In the genomic region with DNA sequence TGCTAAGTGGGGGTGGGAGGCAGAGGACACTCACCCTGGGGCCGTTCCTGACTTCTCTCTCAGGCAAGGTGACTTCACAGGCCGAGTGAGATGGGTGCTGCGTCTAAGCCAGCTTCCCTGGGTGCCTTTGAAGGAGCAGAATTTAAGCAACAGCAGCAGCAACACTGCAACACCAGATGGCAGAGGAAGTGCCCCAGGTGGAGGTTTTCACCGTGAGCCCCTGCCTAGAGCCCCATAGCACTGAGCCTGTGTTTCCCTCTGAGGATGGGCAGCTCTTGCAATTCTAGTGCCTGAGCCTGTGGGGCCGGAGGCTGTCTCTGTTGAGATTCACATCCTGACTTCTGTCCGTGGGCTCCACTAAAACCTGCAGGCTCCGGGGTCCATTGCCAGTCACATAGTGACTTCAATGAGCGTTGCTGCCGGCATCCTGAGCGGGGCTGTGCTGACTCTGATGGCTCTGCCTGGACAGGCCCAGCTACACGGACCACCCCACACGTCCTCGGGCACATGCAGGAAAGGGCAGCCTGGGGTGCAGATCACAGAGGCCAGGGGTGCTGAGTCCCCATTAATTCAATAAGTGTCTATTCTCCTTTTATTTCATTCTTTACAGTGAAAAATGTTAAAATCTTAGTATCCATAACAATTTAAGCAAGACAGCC, we compare ENCODE assay signal across 17 cellular contexts.
DNase-seq lines count a peak whose midpoint lies in the region; ATAC-seq and TF ChIP-seq lines count a peak whose summit lies in the region.
"Had no signal": no experiment of that assay in that cellular context is flagged by ENCODE, and none has a peak within 500 bp of the region (broad histone marks: within the 10 kb centered on the region; RNA-seq: fewer than 3 reads in every experiment).

No MANE protein-coding gene starts in this region.

- H3K4me3 Mint-ChIP-seq in naive thymus-derived CD8-positive, alpha-beta T cell = peak overlapping the region in 1 of 10 donors; percentile 9
- H3K4me3 Mint-ChIP-seq: GM23338 had no signal

- TF ChIP-seq POLR2A in breast epithelium (IDR thresholded peaks at IDR 0.05) = no peak

- peaks cover 15 to 32% (median 29%) of the 10 kb centered on the region in 4 donors for H3K4me1 Mint-ChIP-seq in naive thymus-derived CD8-positive, alpha-beta T cell
- H3K4me1 Mint-ChIP-seq: GM23338 had no signal

- H3K27ac ChIP-seq in WERI-Rb-1 = no peak overlapping the region
- peak overlapping the region; percentile 4 for H3K27ac ChIP-seq in upper lobe of right lung
- no peak overlapping the region for H3K27ac ChIP-seq in breast epithelium
- H3K27ac ChIP-seq in brain microvascular endothelial cell = no peak overlapping the region
- H3K27ac ChIP-seq: KMS-11 had no signal

- H3K9me3 ChIP-seq in WERI-Rb-1 (ENCODE audit: severe bottlenecking) (peaks cover 7% of the 10 kb centered on the region), upper lobe of right lung (no peaks in the 10 kb centered on the region), breast epithelium (no peaks in the 10 kb centered on the region)
- H3K9me3 ChIP-seq: SK-N-SH had no signal

- no peak overlapping the region for H3K4me3 ChIP-seq in Jurkat, Clone E6-1 (ENCODE audit: low read length)
- H3K4me3 ChIP-seq in WERI-Rb-1 (ENCODE audit: low read depth, low read length) = no peak overlapping the region
- H3K4me3 ChIP-seq in upper lobe of right lung = no peak overlapping the region
- H3K4me3 ChIP-seq in breast epithelium = no peak overlapping the region
- H3K4me3 ChIP-seq in brain microvascular endothelial cell (ENCODE audit: low read depth, low read length) = no peak overlapping the region
- H3K4me3 ChIP-seq: GM23338 had no signal

- in situ Hi-C loops in brain microvascular endothelial cell (cut with HindIII; ENCODE audit: low pct_ligation_motif_present, low sequenced_read_pairs) = no loop called here

- POLR2A ChIA-PET in naive thymus-derived CD8-positive, alpha-beta T cell (lab: Charles Lee) = interaction anchor here (0.5 kb wide), 1 partner anchor 12 kb away, joined by 5 read pairs; no protein-coding TSS in a partner anchor

- DNase-seq in Jurkat, Clone E6-1 (ENCODE audit: low read depth, low spot score) = peak; percentile 51
- DNase-seq in WERI-Rb-1 (no peak), upper lobe of right lung (no peak), breast epithelium (ENCODE audit: low spot score in 2 of 2) (no peak), brain microvascular endothelial cell (no peak)
- no peak for DNase-seq in naive thymus-derived CD8-positive, alpha-beta T cell
- DNase-seq: DMS 273 treated with DMSO at 0.1 percent for 48 hours; EL; NCI-H2029; NCI-H2227 treated with DMSO at 0.1 percent for 48 hours; NCI-H526 treated with DMSO at 0.1 percent for 48 hours; NK-92 treated with Interleukin-12 subunit alpha and Interleukin-12 subunit beta, amount 100 ng/mL, for 24 hours; PC-3; SK-N-SH had no signal

- H3K4me1 ChIP-seq in upper lobe of right lung (no peaks in the 10 kb centered on the region), breast epithelium (no peaks in the 10 kb centered on the region)

- H3K27me3 ChIP-seq in WERI-Rb-1 (ENCODE audit: insufficient read depth, low read depth, severe bottlenecking) (no peaks in the 10 kb centered on the region), upper lobe of right lung (no peaks in the 10 kb centered on the region), breast epithelium (peaks cover 0 to 9% of the 10 kb centered on the region in 2 donors), brain microvascular endothelial cell (replicated peaks) (no peaks in the 10 kb centered on the region)

- TF ChIP-seq CTCF in WERI-Rb-1 (IDR thresholded peaks at IDR 0.05; ENCODE audit: low read depth, low read length) (peak; percentile 38; the same call in 1 of the 2 replicates), upper lobe of right lung (IDR thresholded peaks at IDR 0.05) (no peak), breast epithelium (IDR thresholded peaks at IDR 0.05) (no peak), brain microvascular endothelial cell (IDR thresholded peaks at IDR 0.05; ENCODE audit: low read depth, low read length, missing control alignments) (no peak)

- no peaks in the 10 kb centered on the region for H3K27me3 Mint-ChIP-seq in naive thymus-derived CD8-positive, alpha-beta T cell

- H3K9me3 Mint-ChIP-seq in naive thymus-derived CD8-positive, alpha-beta T cell = peaks cover 0 to 14% (median 0%) of the 10 kb centered on the region in 9 donors

- ATAC-seq in naive thymus-derived CD8-positive, alpha-beta T cell = peak in 1 of 2 donors; percentile 52
- ATAC-seq in upper lobe of right lung (no peak), GM18861 (IDR thresholded peaks at IDR 0.05; ENCODE audit: unreplicated experiment) (no peak)
- ATAC-seq: GM23338, PC-3 had no signal

- H3K36me3 ChIP-seq in WERI-Rb-1 (no peaks in the 10 kb centered on the region), upper lobe of right lung (no peaks in the 10 kb centered on the region), breast epithelium (no peaks in the 10 kb centered on the region), brain microvascular endothelial cell (replicated peaks) (no peaks in the 10 kb centered on the region)

- peak overlapping the region in 9 of 10 donors; percentile 7 to 92 (median 63) for H3K27ac Mint-ChIP-seq in naive thymus-derived CD8-positive, alpha-beta T cell
- H3K27ac Mint-ChIP-seq: GM23338 had no signal

- peaks cover 0 to 6% (median 2%) of the 10 kb centered on the region in 3 donors for H3K36me3 Mint-ChIP-seq in naive thymus-derived CD8-positive, alpha-beta T cell

- intact Hi-C loops in upper lobe of right lung (cut with DNase I) (no loop called here), breast epithelium (cut with DNase I; ENCODE audit: low total_unique reads) (no loop called here)
